In genomic region chr2:65070172-65070830, GRCh38 we compare ENCODE assay signal across 8 cellular contexts. TPM values are rescaled to one million over a fixed set of nuclear protein-coding genes. Genes with fewer than 3 reads are reported as not detected.
DNase-seq lines count a peak whose midpoint lies in the region; FAIRE-seq and TF ChIP-seq lines count a peak whose summit lies in the region.

No MANE protein-coding gene starts in this region.

- no peak for FAIRE-seq in GM12892 (lab: Jason Lieb, UNC)

- peak overlapping the region; percentile 39 for H3K27ac Mint-ChIP-seq in activated CD4-positive, alpha-beta T cell treated with anti-CD3 and anti-CD28 coated beads, Interleukin-2, amount 10 ng/mL, durations not matched to agents 7 days and 5 days

- peaks cover 0 to 57% (median 42%) of the 10 kb centered on the region in 4 donors for H3K4me1 ChIP-seq in tibial artery

- POLR2A ChIA-PET in activated CD4-positive, alpha-beta T cell treated with anti-CD3 and anti-CD28 coated beads, Interleukin-2, amount 10 ng/mL, durations not matched to agents 7 days and 5 days (lab: Charles Lee), result no interaction called here

- H3K4me3 ChIP-seq in tibial artery, result no peak overlapping the region

- peaks cover 28% of the 10 kb centered on the region for H3K4me1 Mint-ChIP-seq in activated CD4-positive, alpha-beta T cell treated with anti-CD3 and anti-CD28 coated beads, Interleukin-2, amount 10 ng/mL, durations not matched to agents 7 days and 5 days

- CTCF ChIA-PET in activated CD4-positive, alpha-beta T cell treated with anti-CD3 and anti-CD28 coated beads, Interleukin-2, amount 10 ng/mL, durations not matched to agents 7 days and 5 days (lab: Charles Lee), result interaction anchor here (0.7 to 1.3 kb wide), 5 partner anchors 8 to 456 kb away, joined by 3 to 6 read pairs (median 3); no protein-coding TSS in a partner anchor

- no peak for DNase-seq in activated CD4-positive, alpha-beta T cell treated with anti-CD3 and anti-CD28 coated beads, Interleukin-2, amount 10 ng/mL, durations not matched to agents 7 days and 5 days
- no peak for DNase-seq in activated CD4-positive, alpha-beta T cell treated with anti-CD3 and anti-CD28 coated beads for 4 hours
- DNase-seq in astrocyte of the hippocampus (ENCODE audit: low read depth, low spot score) (peak; percentile 66), islet precursor cell (peak; percentile 92), tibial artery (no peak), germinal center (ENCODE audit: low spot score) (no peak), UCSD-AML1 (lab: John Stamatoyannopoulos, UW; ENCODE audit: unreplicated experiment) (no peak), GM12892 (ENCODE audit: insufficient read length) (no peak)

- no peak for TF ChIP-seq POLR2A in GM12892 (IDR thresholded peaks at IDR 0.05; ENCODE audit: low read depth, low read length)

- H3K9me3 Mint-ChIP-seq in activated CD4-positive, alpha-beta T cell treated with anti-CD3 and anti-CD28 coated beads, Interleukin-2, amount 10 ng/mL, durations not matched to agents 7 days and 5 days, result no peaks in the 10 kb centered on the region

- H3K36me3 Mint-ChIP-seq in activated CD4-positive, alpha-beta T cell treated with anti-CD3 and anti-CD28 coated beads, Interleukin-2, amount 10 ng/mL, durations not matched to agents 7 days and 5 days (ENCODE audit: low read depth), result peaks cover 9% of the 10 kb centered on the region

- H3K4me3 Mint-ChIP-seq in activated CD4-positive, alpha-beta T cell treated with anti-CD3 and anti-CD28 coated beads, Interleukin-2, amount 10 ng/mL, durations not matched to agents 7 days and 5 days, result peak overlapping the region; percentile 43

- H3K36me3 ChIP-seq in tibial artery, result peaks cover 29 to 55% (median 50%) of the 10 kb centered on the region in 3 donors

- no peaks in the 10 kb centered on the region for H3K27me3 Mint-ChIP-seq in activated CD4-positive, alpha-beta T cell treated with anti-CD3 and anti-CD28 coated beads, Interleukin-2, amount 10 ng/mL, durations not matched to agents 7 days and 5 days

- H3K27me3 ChIP-seq in tibial artery, result no peaks in the 10 kb centered on the region

- H3K27ac ChIP-seq in tibial artery, result peak overlapping the region; percentile 25 to 26

- TF ChIP-seq CTCF in tibial artery (IDR thresholded peaks at IDR 0.05), result no peak

- H3K9me3 ChIP-seq in tibial artery, result no peaks in the 10 kb centered on the region

- intact Hi-C loops in tibial artery (cut with DNase I; ENCODE audit: low total_unique reads), result no loop called here

RNA-seq across cellular contexts. Expression of gene CEP68, which starts 14.1 kb away (rescaled TPM):
- total RNA-seq in activated CD4-positive, alpha-beta T cell treated with anti-CD3 and anti-CD28 coated beads, Interleukin-2, amount 10 ng/mL, durations not matched to agents 7 days and 5 days, result 1 to 10 TPM; 9.0 to 9.2 TPM
- 6.4 TPM for polyA plus RNA-seq in GM12892 (2012; ENCODE audit: missing spikeins)

RNA-seq across cellular contexts. Expression of gene RAB1A, which starts 59.6 kb away (rescaled TPM):
- total RNA-seq in activated CD4-positive, alpha-beta T cell treated with anti-CD3 and anti-CD28 coated beads, Interleukin-2, amount 10 ng/mL, durations not matched to agents 7 days and 5 days, result 10 to 100 TPM; 56.0 to 63.5 TPM
- 75.3 TPM for polyA plus RNA-seq in GM12892 (2012; ENCODE audit: missing spikeins)

Comparison
In these comparisons a context has a peak if more than half of its experiments do, and no peak if none do; other contexts are left out.
1. DNase-seq: peak in astrocyte of the hippocampus (single experiment) and islet precursor cell (single experiment); none in activated CD4-positive, alpha-beta T cell treated with anti-CD3 and anti-CD28 coated beads, Interleukin-2, amount 10 ng/mL, durations not matched to agents 7 days and 5 days (single experiment), activated CD4-positive, alpha-beta T cell treated with anti-CD3 and anti-CD28 coated beads for 4 hours (0 of 2), tibial artery (0 of 2), germinal center (single experiment), UCSD-AML1 (single experiment) and GM12892 (single experiment).